ENCODE assay signal across 1 cellular context in genomic region chr20:53753880-53754459, GRCh38.
TF ChIP-seq lines count a peak whose summit lies in the region.

No MANE protein-coding gene starts in this region.

TF ChIP-seq in K562, 482 proteins besides CTCF, POLR2A, EP300 and RAD21 (continued from another document and continues in another):
- TF ChIP-seq E2F8 (IDR thresholded peaks at IDR 0.05; ENCODE audit: low read depth, partially characterized antibody) (peak; percentile 48), ZNF785 (CRISPR knock-in tag; IDR thresholded peaks at IDR 0.05) (no peak), ARID2 (IDR thresholded peaks at IDR 0.05) (0 out of 2 replicates have a peak, but pooled peaks have one; percentile 36), HDAC2 (IDR thresholded peaks at IDR 0.05) (0 out of 2 replicates have a peak, but pooled peaks have one; percentile 47), FOXM1 (IDR thresholded peaks at IDR 0.05; ENCODE audit: low read depth) (0 out of 2 replicates have a peak, but pooled peaks have one; percentile 25), FOXM1 (CRISPR knock-in tag; IDR thresholded peaks at IDR 0.05; ENCODE audit: low read depth) (no peak), ATF1 (CRISPR knock-in tag; IDR thresholded peaks at IDR 0.05) (no peak), ATF1 (tag; IDR thresholded peaks at IDR 0.05) (peak; percentile 63; the same call in 1 of the 2 replicates), HDAC3 (IDR thresholded peaks at IDR 0.05; ENCODE audit: borderline replicate concordance, partially characterized antibody) (peak; percentile 78), KLF10 (CRISPR knock-in tag; IDR thresholded peaks at IDR 0.05) (no peak), RAD51 (IDR thresholded peaks at IDR 0.05; ENCODE audit: borderline replicate concordance, low read depth) (peak; percentile 32; the same call in 1 of the 2 replicates), JUN (IDR thresholded peaks at IDR 0.05; ENCODE audit: borderline replicate concordance, low read depth, low read length) (0 out of 2 replicates have a peak, but pooled peaks have one; percentile 7), JUN (CRISPR knock-in tag; IDR thresholded peaks at IDR 0.05; ENCODE audit: borderline replicate concordance) (no peak), FOSL1 (tag; conservative IDR thresholded peaks at IDR 0.05) (peak; percentile 53; the same call in 1 of the 2 replicates), NCOR1 (IDR thresholded peaks at IDR 0.05) (peak; percentile 61), NFE2L1 (tag; IDR thresholded peaks at IDR 0.05; ENCODE audit: borderline replicate concordance, low read depth) (peak; percentile 23; the same call in 1 of the 2 replicates), ZBTB11 (CRISPR knock-in tag; IDR thresholded peaks at IDR 0.05) (peak in 2 of 3 experiments; percentile 45 to 86; a peak in 3 of 6 replicates), NEUROD1 (IDR thresholded peaks at IDR 0.05; ENCODE audit: borderline replicate concordance, low read depth, low read length, partially characterized antibody) (peak; percentile 81), PHB2 (IDR thresholded peaks at IDR 0.05; ENCODE audit: low read depth) (0 out of 2 replicates have a peak, but pooled peaks have one; percentile 40), NCOA4 (IDR thresholded peaks at IDR 0.05; ENCODE audit: partially characterized antibody) (peak; percentile 44), NCOA1 (IDR thresholded peaks at IDR 0.05; ENCODE audit: low read depth) (peak; percentile 56; the same call in 1 of the 2 replicates), RNF2 (IDR thresholded peaks at IDR 0.05) (0 out of 2 replicates have a peak, but pooled peaks have one; percentile 20), ZBTB26 (CRISPR knock-in tag; IDR thresholded peaks at IDR 0.05) (peak; percentile 71; the same call in 1 of the 2 replicates), SMARCA5 (IDR thresholded peaks at IDR 0.05) (peak; percentile 68; the same call in 1 of the 2 replicates), MCM3 (IDR thresholded peaks at IDR 0.05) (peak; percentile 89), CSDE1 (IDR thresholded peaks at IDR 0.05) (0 out of 4 replicates have a peak, but pooled peaks of 1 of the 2 experiments have one; percentile 43), NFXL1 (CRISPR knock-in tag; IDR thresholded peaks at IDR 0.05) (no peak), EHMT2 (IDR thresholded peaks at IDR 0.05) (peak; percentile 57; the same call in 1 of the 2 replicates), ZNF212 (CRISPR knock-in tag; IDR thresholded peaks at IDR 0.05) (peak; percentile 93; the same call in 1 of the 2 replicates), ZNF740 (CRISPR knock-in tag; IDR thresholded peaks at IDR 0.05) (no peak), ZNF740 (tag; IDR thresholded peaks at IDR 0.05) (peak in 1 of 2 experiments; percentile 69; a peak in 2 of 4 replicates), CXXC5 (CRISPR knock-in tag; IDR thresholded peaks at IDR 0.05) (peak; percentile 54), ZNF311 (CRISPR knock-in tag; IDR thresholded peaks at IDR 0.05) (no peak), PBX2 (CRISPR knock-in tag; IDR thresholded peaks at IDR 0.05; ENCODE audit: low read depth) (no peak), PBX2 (tag; conservative IDR thresholded peaks at IDR 0.05; ENCODE audit: low read depth) (peak; percentile 35), C11orf30 (IDR thresholded peaks at IDR 0.05; ENCODE audit: low read depth) (no peak), ZNF197 (CRISPR knock-in tag; IDR thresholded peaks at IDR 0.05; ENCODE audit: low read depth) (0 out of 2 replicates have a peak, but pooled peaks have one; percentile 44), NFRKB (IDR thresholded peaks at IDR 0.05; ENCODE audit: low read depth) (peak; percentile 45), ZBTB2 (IDR thresholded peaks at IDR 0.05) (0 out of 2 replicates have a peak, but pooled peaks have one; percentile 50), TAL1 (IDR thresholded peaks at IDR 0.05) (peak; percentile 22; the same call in 1 of the 2 replicates)
- TF ChIP-seq, protein P1, sequence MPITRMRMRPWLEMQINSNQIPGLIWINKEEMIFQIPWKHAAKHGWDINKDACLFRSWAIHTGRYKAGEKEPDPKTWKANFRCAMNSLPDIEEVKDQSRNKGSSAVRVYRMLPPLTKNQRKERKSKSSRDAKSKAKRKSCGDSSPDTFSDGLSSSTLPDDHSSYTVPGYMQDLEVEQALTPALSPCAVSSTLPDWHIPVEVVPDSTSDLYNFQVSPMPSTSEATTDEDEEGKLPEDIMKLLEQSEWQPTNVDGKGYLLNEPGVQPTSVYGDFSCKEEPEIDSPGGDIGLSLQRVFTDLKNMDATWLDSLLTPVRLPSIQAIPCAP (CRISPR knock-in tag; IDR thresholded peaks at IDR 0.05; ENCODE audit: borderline replicate concordance), result no peak
- TF ChIP-seq, protein P2, sequence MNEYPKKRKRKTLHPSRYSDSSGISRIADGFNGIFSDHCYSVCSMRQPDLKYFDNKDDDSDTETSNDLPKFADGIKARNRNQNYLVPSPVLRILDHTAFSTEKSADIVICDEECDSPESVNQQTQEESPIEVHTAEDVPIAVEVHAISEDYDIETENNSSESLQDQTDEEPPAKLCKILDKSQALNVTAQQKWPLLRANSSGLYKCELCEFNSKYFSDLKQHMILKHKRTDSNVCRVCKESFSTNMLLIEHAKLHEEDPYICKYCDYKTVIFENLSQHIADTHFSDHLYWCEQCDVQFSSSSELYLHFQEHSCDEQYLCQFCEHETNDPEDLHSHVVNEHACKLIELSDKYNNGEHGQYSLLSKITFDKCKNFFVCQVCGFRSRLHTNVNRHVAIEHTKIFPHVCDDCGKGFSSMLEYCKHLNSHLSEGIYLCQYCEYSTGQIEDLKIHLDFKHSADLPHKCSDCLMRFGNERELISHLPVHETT (CRISPR knock-in tag; conservative IDR thresholded peaks at IDR 0.05 in 1 of 2, IDR thresholded peaks at IDR 0.05 in 1 of 2), result 0 out of 4 replicates have a peak, but pooled peaks of 1 of the 2 experiments have one; percentile 19
- TF ChIP-seq, protein P3, sequence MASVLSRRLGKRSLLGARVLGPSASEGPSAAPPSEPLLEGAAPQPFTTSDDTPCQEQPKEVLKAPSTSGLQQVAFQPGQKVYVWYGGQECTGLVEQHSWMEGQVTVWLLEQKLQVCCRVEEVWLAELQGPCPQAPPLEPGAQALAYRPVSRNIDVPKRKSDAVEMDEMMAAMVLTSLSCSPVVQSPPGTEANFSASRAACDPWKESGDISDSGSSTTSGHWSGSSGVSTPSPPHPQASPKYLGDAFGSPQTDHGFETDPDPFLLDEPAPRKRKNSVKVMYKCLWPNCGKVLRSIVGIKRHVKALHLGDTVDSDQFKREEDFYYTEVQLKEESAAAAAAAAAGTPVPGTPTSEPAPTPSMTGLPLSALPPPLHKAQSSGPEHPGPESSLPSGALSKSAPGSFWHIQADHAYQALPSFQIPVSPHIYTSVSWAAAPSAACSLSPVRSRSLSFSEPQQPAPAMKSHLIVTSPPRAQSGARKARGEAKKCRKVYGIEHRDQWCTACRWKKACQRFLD (CRISPR knock-in tag; IDR thresholded peaks at IDR 0.05), result peak; percentile 42; the same call in 1 of the 2 replicates
